8 cellular contexts compared by ENCODE assay signal in genomic region chr2:219177594-219178376, GRCh38. TPM values are rescaled to one million over a fixed set of nuclear protein-coding genes. Genes with fewer than 3 reads are reported as not detected.
DNase-seq lines count a peak whose midpoint lies in the region; ATAC-seq, FAIRE-seq and TF ChIP-seq lines count a peak whose summit lies in the region.

A gene with protein sequence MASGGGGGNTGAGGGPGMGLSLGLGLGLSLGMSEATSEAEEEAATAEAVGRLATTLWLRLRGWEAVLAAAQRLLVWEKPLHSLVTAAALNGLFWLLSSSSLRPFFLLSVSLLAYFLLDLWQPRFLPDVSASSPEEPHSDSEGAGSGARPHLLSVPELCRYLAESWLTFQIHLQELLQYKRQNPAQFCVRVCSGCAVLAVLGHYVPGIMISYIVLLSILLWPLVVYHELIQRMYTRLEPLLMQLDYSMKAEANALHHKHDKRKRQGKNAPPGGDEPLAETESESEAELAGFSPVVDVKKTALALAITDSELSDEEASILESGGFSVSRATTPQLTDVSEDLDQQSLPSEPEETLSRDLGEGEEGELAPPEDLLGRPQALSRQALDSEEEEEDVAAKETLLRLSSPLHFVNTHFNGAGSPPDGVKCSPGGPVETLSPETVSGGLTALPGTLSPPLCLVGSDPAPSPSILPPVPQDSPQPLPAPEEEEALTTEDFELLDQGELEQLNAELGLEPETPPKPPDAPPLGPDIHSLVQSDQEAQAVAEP (plus strand): TSS chr2:219178275. CDS start chr2:219178353, 78 bp downstream.

- TF ChIP-seq CTCF in D721Med (IDR thresholded peaks at IDR 0.05; ENCODE audit: insufficient read depth, missing control alignments), result peak; percentile 45
- TF ChIP-seq CTCF in Panc1 (IDR thresholded peaks at IDR 0.05), result peak; percentile 80
- peak; percentile 49 to 64 (median 58) for TF ChIP-seq CTCF in esophagus muscularis mucosa (IDR thresholded peaks at IDR 0.05)

- peak within 1 kb of the TSS; percentile 99 for H3K27ac Mint-ChIP-seq in stimulated activated effector memory CD8-positive, alpha-beta T cell treated with anti-CD3 and anti-CD28 coated beads, Interleukin-12 subunit alpha, Interleukin-12 subunit beta, amount 100 ng/mL, for 72 hours

- FAIRE-seq in D721Med (lab: Jason Lieb, UNC), result no peak

- TF ChIP-seq EP300 in esophagus muscularis mucosa (IDR thresholded peaks at IDR 0.05), result no peak

- H3K27ac ChIP-seq in Panc1 (ENCODE audit: low read length) (peak within 1 kb of the TSS; percentile 98), esophagus muscularis mucosa (replicated peaks in 1 of 4) (peak within 1 kb of the TSS; percentile 95 to 100 (median 96))

- peaks cover 28% of the 10 kb centered on the region for H3K36me3 Mint-ChIP-seq in activated T-cell treated with anti-CD3 and anti-CD28 coated beads, Interleukin-2, amount 50 U/mL, for 4 hours (ENCODE audit: insufficient read depth)
- peaks cover 88% of the 10 kb centered on the region for H3K36me3 Mint-ChIP-seq in stimulated activated effector memory CD8-positive, alpha-beta T cell treated with anti-CD3 and anti-CD28 coated beads, Interleukin-12 subunit alpha, Interleukin-12 subunit beta, amount 100 ng/mL, for 72 hours

- WGBS in esophagus muscularis mucosa, result under 1% methylated on average over 12 of the region's 67 CpGs

- peaks cover 63% of the 10 kb centered on the region for H3K4me1 Mint-ChIP-seq in activated T-cell treated with anti-CD3 and anti-CD28 coated beads, Interleukin-2, amount 50 U/mL, for 4 hours (ENCODE audit: low read depth)
- H3K4me1 Mint-ChIP-seq in stimulated activated effector memory CD8-positive, alpha-beta T cell treated with anti-CD3 and anti-CD28 coated beads, Interleukin-12 subunit alpha, Interleukin-12 subunit beta, amount 100 ng/mL, for 72 hours, result peaks cover 64% of the 10 kb centered on the region

- peaks cover 21% of the 10 kb centered on the region for H3K36me3 ChIP-seq in Panc1 (ENCODE audit: control insufficient read depth, insufficient read depth, low read length)
- H3K36me3 ChIP-seq in esophagus muscularis mucosa, result peaks cover 48 to 61% (median 60%) of the 10 kb centered on the region in 4 donors

- H3K9me3 ChIP-seq in Panc1 (ENCODE audit: control insufficient read depth, insufficient read depth, low read depth, low read length) (no peaks in the 10 kb centered on the region), esophagus muscularis mucosa (no peaks in the 10 kb centered on the region)

- POLR2A ChIA-PET in Panc1 (lab: Charles Lee), result no interaction called here

- peaks cover 10% of the 10 kb centered on the region for H3K4me1 ChIP-seq in Panc1 (ENCODE audit: control insufficient read depth, insufficient read depth, low read length)
- H3K4me1 ChIP-seq in esophagus muscularis mucosa, result peaks cover 25 to 59% (median 41%) of the 10 kb centered on the region in 4 donors

- H3K9me3 Mint-ChIP-seq in activated T-cell treated with anti-CD3 and anti-CD28 coated beads, Interleukin-2, amount 50 U/mL, for 4 hours, result no peaks in the 10 kb centered on the region
- H3K9me3 Mint-ChIP-seq in stimulated activated effector memory CD8-positive, alpha-beta T cell treated with anti-CD3 and anti-CD28 coated beads, Interleukin-12 subunit alpha, Interleukin-12 subunit beta, amount 100 ng/mL, for 72 hours, result no peaks in the 10 kb centered on the region

- H3K4me3 ChIP-seq in Jurkat, Clone E6-1 (ENCODE audit: low read length), result peak within 1 kb of the TSS; percentile 90
- peak within 1 kb of the TSS; percentile 66 to 88 for H3K4me3 ChIP-seq in Panc1 (ENCODE audit: low read depth in 2 of 2, low read length in 2 of 2)
- peak within 1 kb of the TSS; percentile 95 to 100 (median 96) for H3K4me3 ChIP-seq in esophagus muscularis mucosa

- TSS peak; percentile 45 for BruUV-seq in Panc1 (replicated peaks; lab: Mats Ljungman, UMichigan)

- ATAC-seq in GM21447 (IDR thresholded peaks at IDR 0.05; ENCODE audit: unreplicated experiment) (peak; percentile 36), Panc1 (peak; percentile 85)
- peak; percentile 53 to 56 for ATAC-seq in activated T-cell treated with anti-CD3 and anti-CD28 coated beads, Interleukin-2, amount 50 U/mL, for 4 hours
- peak; percentile 74 for ATAC-seq in stimulated activated effector memory CD8-positive, alpha-beta T cell treated with anti-CD3 and anti-CD28 coated beads, Interleukin-12 subunit alpha, Interleukin-12 subunit beta, amount 100 ng/mL, for 72 hours

- CTCF ChIA-PET in Panc1 (lab: Charles Lee), result no interaction called here

- peak; percentile 98 for TF ChIP-seq POLR2A in esophagus muscularis mucosa (IDR thresholded peaks at IDR 0.05; ENCODE audit: low read depth)

- intact Hi-C loops in Panc1 (cut with micrococcal nuclease; ENCODE audit: unreplicated experiment) (no loop called here), esophagus muscularis mucosa (cut with DNase I) (loop anchor here (2.0 to 10.0 kb wide), 2 partner anchors 29 to 207 kb away; partner anchors contain the start of genes DNPEP and ZFAND2B)

- DNase-seq in D721Med (ENCODE audit: insufficient read length, low spot score) (peak; percentile 94), Panc1 (ENCODE audit: low read depth, low spot score) (peak; percentile 92), esophagus muscularis mucosa (ENCODE audit: extremely low spot score) (peak; percentile 99), myocyte (ENCODE audit: low read depth) (peak; percentile 89)
- peak; percentile 84 for DNase-seq in Jurkat, Clone E6-1 (ENCODE audit: low read depth, low spot score)
- DNase-seq in activated T-cell treated with anti-CD3 and anti-CD28 coated beads, Interleukin-2, amount 50 U/mL, for 4 hours, result peak; percentile 69
- DNase-seq in stimulated activated effector memory CD8-positive, alpha-beta T cell treated with anti-CD3 and anti-CD28 coated beads, Interleukin-12 subunit alpha, Interleukin-12 subunit beta, amount 100 ng/mL, for 72 hours (ENCODE audit: low spot score in 2 of 2), result peak; percentile 67 to 90

- H3K27me3 Mint-ChIP-seq in activated T-cell treated with anti-CD3 and anti-CD28 coated beads, Interleukin-2, amount 50 U/mL, for 4 hours (ENCODE audit: low read depth), result no peaks in the 10 kb centered on the region

- in situ Hi-C loops in Panc1 (cut with HindIII; ENCODE audit: low pct_unique_long_range_greater_than_20kb, low sequenced_read_pairs), result no loop called here

- H3K27me3 ChIP-seq in Panc1 (ENCODE audit: control insufficient read depth, insufficient read depth, low read length) (no peaks in the 10 kb centered on the region), esophagus muscularis mucosa (no peaks in the 10 kb centered on the region)

- H3K4me3 Mint-ChIP-seq in activated T-cell treated with anti-CD3 and anti-CD28 coated beads, Interleukin-2, amount 50 U/mL, for 4 hours, result peak within 1 kb of the TSS; percentile 89
- H3K4me3 Mint-ChIP-seq in stimulated activated effector memory CD8-positive, alpha-beta T cell treated with anti-CD3 and anti-CD28 coated beads, Interleukin-12 subunit alpha, Interleukin-12 subunit beta, amount 100 ng/mL, for 72 hours, result peak within 1 kb of the TSS; percentile 96

RNA-seq across cellular contexts. Expression of the gene that starts here (rescaled TPM):
- polyA plus RNA-seq in Jurkat, Clone E6-1 (2012; ENCODE audit: insufficient read depth, insufficient read length), result 56.6 TPM
- total RNA-seq in Panc1 (2021; ENCODE audit: unreplicated experiment) (106 TPM), esophagus muscularis mucosa (10 to 100 TPM; 44.0 to 69.3 (median 56.3) TPM), myocyte (68.9 and 76.6 TPM in 2 replicates)
- 107 TPM for polyA plus RNA-seq in Panc1 (2012; ENCODE audit: insufficient read length)
- total RNA-seq in activated T-cell treated with anti-CD3 and anti-CD28 coated beads, Interleukin-2, amount 50 U/mL, for 4 hours, result 10 to 100 TPM; 55.0 to 63.1 (median 62.7) TPM
- polyA plus RNA-seq in myocyte (2012), result 95.8 TPM

Comparison
In these comparisons a context has a peak if more than half of its experiments do, and no peak if none do; other contexts are left out.
1. Peak in every context shown above with its lines: DNase-seq, ATAC-seq, H3K4me3 ChIP-seq and H3K27ac ChIP-seq.